Comparison of ENCODE assay signal across 18 cellular contexts in genomic region chr3:197874653-197875052, GRCh38.
DNase-seq lines count a peak whose midpoint lies in the region; ATAC-seq and TF ChIP-seq lines count a peak whose summit lies in the region.
"Had no signal": no experiment of that assay in that cellular context is flagged by ENCODE, and none has a peak within 500 bp of the region (broad histone marks: within the 10 kb centered on the region; RNA-seq: fewer than 3 reads in every experiment).

No MANE protein-coding gene starts in this region.

- H3K27ac ChIP-seq in hepatocyte = peak overlapping the region; percentile 19
- H3K27ac ChIP-seq: GM23248 had no signal

- H3K27me3 Mint-ChIP-seq in activated T-cell treated with anti-CD3 and anti-CD28 coated beads, Interleukin-2, amount 50 U/mL, for 24 hours = no peaks in the 10 kb centered on the region
- H3K27me3 Mint-ChIP-seq: CD4-positive, alpha-beta memory T cell had no signal

- H3K27me3 ChIP-seq in hepatocyte = no peaks in the 10 kb centered on the region

- WGBS in hepatocyte (ENCODE audit: low lambda C conversion rate, missing lambda C conversion rate) = 93% methylated on average over 6 of the region's 6 CpGs

- no peaks in the 10 kb centered on the region for H4K20me1 ChIP-seq in hepatocyte (ENCODE audit: insufficient read depth, poor library complexity, severe bottlenecking)

- no peak overlapping the region for H2AFZ ChIP-seq in hepatocyte
- H2AFZ ChIP-seq: GM23248 had no signal

- H3K9me3 ChIP-seq in hepatocyte (ENCODE audit: low read depth) = no peaks in the 10 kb centered on the region

- peak; percentile 47 for DNase-seq in LNCaP clone FGC (ENCODE audit: low read depth)
- peak; percentile 36 for DNase-seq in epithelial cell of esophagus (ENCODE audit: low read depth)
- no peak for DNase-seq in hepatocyte (ENCODE audit: low spot score)
- peak; percentile 28 for DNase-seq in pons (ENCODE audit: low spot score)
- no peak for DNase-seq in sciatic nerve (ENCODE audit: low spot score)
- DNase-seq in activated T-cell treated with anti-CD3 and anti-CD28 coated beads, Interleukin-2, amount 50 U/mL, for 24 hours = no peak
- no peak for DNase-seq in OCI-M2 (lab: John Stamatoyannopoulos, UW; ENCODE audit: unreplicated experiment)
- DNase-seq: C1 segment of cervical spinal cord; Calu3; CD4-positive, alpha-beta memory T cell; COR-L47; DMS53; DMS79 treated with DMSO at 0.1 percent for 48 hours; GF-D8; H9 had no signal

- TF ChIP-seq CTCF in LNCaP clone FGC (IDR thresholded peaks at IDR 0.05; ENCODE audit: control insufficient read depth, extremely low read depth, insufficient read depth) (no peak), epithelial cell of esophagus (IDR thresholded peaks at IDR 0.05; ENCODE audit: insufficient read depth, low read depth, low read length, missing control alignments) (no peak), hepatocyte (IDR thresholded peaks at IDR 0.05; ENCODE audit: poor library complexity) (no peak)

- intact Hi-C loops in sciatic nerve (cut with DNase I) = no loop called here

- H3K4me3 ChIP-seq in LNCaP clone FGC (ENCODE audit: low read depth, low read length) (no peak overlapping the region), epithelial cell of esophagus (ENCODE audit: low read length) (no peak overlapping the region), hepatocyte (no peak overlapping the region)
- H3K4me3 ChIP-seq: GM23248 had no signal

- no peaks in the 10 kb centered on the region for H3K79me2 ChIP-seq in hepatocyte

- H3K36me3 Mint-ChIP-seq in activated T-cell treated with anti-CD3 and anti-CD28 coated beads, Interleukin-2, amount 50 U/mL, for 24 hours (ENCODE audit: low read depth) = peaks cover 77% of the 10 kb centered on the region

- no peak overlapping the region for H3K4me2 ChIP-seq in hepatocyte

- H3K4me3 Mint-ChIP-seq in activated T-cell treated with anti-CD3 and anti-CD28 coated beads, Interleukin-2, amount 50 U/mL, for 24 hours = no peak overlapping the region
- H3K4me3 Mint-ChIP-seq: CD4-positive, alpha-beta memory T cell; H9 had no signal

- H3K36me3 ChIP-seq in hepatocyte (replicated peaks; ENCODE audit: insufficient read depth, low read depth) = no peaks in the 10 kb centered on the region

- peaks cover 15% of the 10 kb centered on the region for H3K4me1 Mint-ChIP-seq in activated T-cell treated with anti-CD3 and anti-CD28 coated beads, Interleukin-2, amount 50 U/mL, for 24 hours (ENCODE audit: low read depth)
- H3K4me1 Mint-ChIP-seq: H9 had no signal

- H3K4me1 ChIP-seq in hepatocyte (ENCODE audit: insufficient read depth) = no peaks in the 10 kb centered on the region

- H3K9me3 Mint-ChIP-seq in activated T-cell treated with anti-CD3 and anti-CD28 coated beads, Interleukin-2, amount 50 U/mL, for 24 hours = no peaks in the 10 kb centered on the region
- H3K9me3 Mint-ChIP-seq: CD4-positive, alpha-beta memory T cell had no signal

- H3K9me2 ChIP-seq in hepatocyte (replicated peaks; ENCODE audit: insufficient read depth) = no peaks in the 10 kb centered on the region

- no peak for ATAC-seq in sciatic nerve
- ATAC-seq in GM21576 (IDR thresholded peaks at IDR 0.05; ENCODE audit: unreplicated experiment) = no peak
- ATAC-seq: HCT116 had no signal

- H3K27ac Mint-ChIP-seq in activated T-cell treated with anti-CD3 and anti-CD28 coated beads, Interleukin-2, amount 50 U/mL, for 24 hours = no peak overlapping the region
- H3K27ac Mint-ChIP-seq: H9 had no signal

Comparison
In these comparisons a context has a peak if more than half of its experiments do, and no peak if none do; other contexts are left out.
1. DNase-seq: peak in LNCaP clone FGC (single experiment), epithelial cell of esophagus (single experiment) and pons (single experiment); none in hepatocyte (single experiment), sciatic nerve (single experiment), activated T-cell treated with anti-CD3 and anti-CD28 coated beads, Interleukin-2, amount 50 U/mL, for 24 hours (single experiment) and OCI-M2 (single experiment).